17 cellular contexts compared by ENCODE assay signal in genomic region chr11:126744699-126745098, GRCh38.
DNase-seq lines count a peak whose midpoint lies in the region; ATAC-seq and TF ChIP-seq lines count a peak whose summit lies in the region.
"Had no signal": no experiment of that assay in that cellular context is flagged by ENCODE, and none has a peak within 500 bp of the region (broad histone marks: within the 10 kb centered on the region; RNA-seq: fewer than 3 reads in every experiment).

No MANE protein-coding gene starts in this region.

- H3K9me3 Mint-ChIP-seq in immature natural killer cell: no peaks in the 10 kb centered on the region
- H3K9me3 Mint-ChIP-seq in natural killer cell treated with Interleukin-12 subunit alpha and Interleukin-12 subunit beta and Interleukin-15 and Interleukin-18, amount 100 ng/mL, for 72 hours: no peaks in the 10 kb centered on the region
- H3K9me3 Mint-ChIP-seq: CD4-positive, alpha-beta T cell; CD8-positive, alpha-beta T cell had no signal

- H3K4me3 Mint-ChIP-seq in immature natural killer cell: peak overlapping the region in 1 of 5 donors; percentile 7
- no peak overlapping the region for H3K4me3 Mint-ChIP-seq in natural killer cell treated with Interleukin-12 subunit alpha and Interleukin-12 subunit beta and Interleukin-15 and Interleukin-18, amount 100 ng/mL, for 72 hours
- H3K4me3 Mint-ChIP-seq: B cell; CD4-positive, alpha-beta T cell; CD8-positive, alpha-beta T cell had no signal

- DNase-seq in immature natural killer cell (peak in 2 of 3 donors; percentile 15 to 21), NCI-H1092 (lab: John Stamatoyannopoulos, UW) (no peak), left ventricle myocardium inferior (no peak)
- DNase-seq in natural killer cell treated with Interleukin-12 subunit alpha and Interleukin-12 subunit beta and Interleukin-15 and Interleukin-18, amount 100 ng/mL, for 72 hours (ENCODE audit: low spot score): no peak
- DNase-seq: AML-193; Caco-2; Calu3; CD4-positive, alpha-beta T cell; CD8-positive, alpha-beta T cell; DMS79 treated with DMSO at 0.1 percent for 48 hours; GF-D8 had no signal

- H3K27ac ChIP-seq in KMS-11 (no peak overlapping the region), left ventricle myocardium inferior (replicated peaks) (no peak overlapping the region)
- H3K27ac ChIP-seq: 22Rv1; A549; BLaER1 treated with 17β-estradiol and CSF1 and Interleukin-3, amounts not matched to agents 10 nM and 100 nM; C4-2B had no signal

- H3K36me3 Mint-ChIP-seq in immature natural killer cell: no peaks in the 10 kb centered on the region
- H3K36me3 Mint-ChIP-seq in natural killer cell treated with Interleukin-12 subunit alpha and Interleukin-12 subunit beta and Interleukin-15 and Interleukin-18, amount 100 ng/mL, for 72 hours: no peaks in the 10 kb centered on the region
- H3K36me3 Mint-ChIP-seq: CD8-positive, alpha-beta T cell had no signal

- intact Hi-C loops in left ventricle myocardium inferior (cut with micrococcal nuclease): no loop called here

- H3K4me3 ChIP-seq in KMS-11 (IDR thresholded peaks at IDR 0.05; ENCODE audit: insufficient read depth, low read depth, low read length): no peak overlapping the region
- no peak overlapping the region for H3K4me3 ChIP-seq in left ventricle myocardium inferior
- H3K4me3 ChIP-seq: A549; BLaER1 treated with 17β-estradiol and CSF1 and Interleukin-3, amounts not matched to agents 10 nM and 100 nM had no signal

- H4K20me1 ChIP-seq in KMS-11 (ENCODE audit: insufficient read depth): no peaks in the 10 kb centered on the region
- H4K20me1 ChIP-seq: BLaER1 treated with 17β-estradiol and CSF1 and Interleukin-3, amounts not matched to agents 10 nM and 100 nM had no signal

- H3K27ac Mint-ChIP-seq in immature natural killer cell: peak overlapping the region in 4 of 6 donors; percentile 26 to 50 (median 36)
- H3K27ac Mint-ChIP-seq in natural killer cell treated with Interleukin-12 subunit alpha and Interleukin-12 subunit beta and Interleukin-15 and Interleukin-18, amount 100 ng/mL, for 72 hours: no peak overlapping the region
- H3K27ac Mint-ChIP-seq: B cell; CD4-positive, alpha-beta T cell; CD8-positive, alpha-beta T cell had no signal

- peak overlapping the region; percentile 21; the same call in 1 of the 2 replicates for H3K4me2 ChIP-seq in KMS-11
- H3K4me2 ChIP-seq: A549; BLaER1 treated with 17β-estradiol and CSF1 and Interleukin-3, amounts not matched to agents 10 nM and 100 nM had no signal

- H3K4me1 ChIP-seq in KMS-11 (ENCODE audit: low read depth, poor library complexity, severe bottlenecking) (peaks cover 74% of the 10 kb centered on the region), left ventricle myocardium inferior (no peaks in the 10 kb centered on the region)
- H3K4me1 ChIP-seq: A549, Caco-2 had no signal

- H3K27me3 ChIP-seq in KMS-11 (ENCODE audit: insufficient read depth, low read depth): no peaks in the 10 kb centered on the region
- H3K27me3 ChIP-seq in left ventricle myocardium inferior (ENCODE audit: low read depth): peaks cover 50% of the 10 kb centered on the region
- H3K27me3 ChIP-seq: BLaER1 treated with 17β-estradiol and CSF1 and Interleukin-3, amounts not matched to agents 10 nM and 100 nM had no signal

- TF ChIP-seq CTCF in KMS-11 (conservative IDR thresholded peaks at IDR 0.05; ENCODE audit: low read depth, low read length): no peak
- TF ChIP-seq CTCF in left ventricle myocardium inferior (IDR thresholded peaks at IDR 0.05; ENCODE audit: borderline replicate concordance): no peak

- H3K4me1 Mint-ChIP-seq in immature natural killer cell: peaks cover 35 to 36% of the 10 kb centered on the region in 2 donors
- H3K4me1 Mint-ChIP-seq in natural killer cell treated with Interleukin-12 subunit alpha and Interleukin-12 subunit beta and Interleukin-15 and Interleukin-18, amount 100 ng/mL, for 72 hours (ENCODE audit: low read depth in 2 of 2): peaks cover 14 to 52% of the 10 kb centered on the region in 2 donors
- H3K4me1 Mint-ChIP-seq: B cell had no signal

- no peaks in the 10 kb centered on the region for H3K79me2 ChIP-seq in KMS-11 (ENCODE audit: insufficient read depth, low read depth)

- no peak overlapping the region for H3K9ac ChIP-seq in KMS-11
- H3K9ac ChIP-seq: BLaER1 treated with 17β-estradiol and CSF1 and Interleukin-3, amounts not matched to agents 10 nM and 100 nM had no signal

- no peak overlapping the region for H2AFZ ChIP-seq in KMS-11 (ENCODE audit: low read depth)

- peaks cover 0 to 4% (median 3%) of the 10 kb centered on the region in 3 donors for H3K27me3 Mint-ChIP-seq in immature natural killer cell (ENCODE audit: low read depth in 3 of 3)
- peaks cover 0 to 3% of the 10 kb centered on the region in 2 donors for H3K27me3 Mint-ChIP-seq in natural killer cell treated with Interleukin-12 subunit alpha and Interleukin-12 subunit beta and Interleukin-15 and Interleukin-18, amount 100 ng/mL, for 72 hours

- H3K9me3 ChIP-seq in left ventricle myocardium inferior (replicated peaks): no peaks in the 10 kb centered on the region
- H3K9me3 ChIP-seq: A549, Caco-2 had no signal

- peak; percentile 41 to 70 for ATAC-seq in natural killer cell treated with Interleukin-12 subunit alpha and Interleukin-12 subunit beta and Interleukin-15 and Interleukin-18, amount 100 ng/mL, for 72 hours
- ATAC-seq: A549; CD8-positive, alpha-beta T cell had no signal

- H3K36me3 ChIP-seq in KMS-11 (ENCODE audit: insufficient read depth): no peaks in the 10 kb centered on the region
- H3K36me3 ChIP-seq in left ventricle myocardium inferior: no peaks in the 10 kb centered on the region
- H3K36me3 ChIP-seq: BLaER1 treated with 17β-estradiol and CSF1 and Interleukin-3, amounts not matched to agents 10 nM and 100 nM had no signal

Comparison
In these comparisons a context has a peak if more than half of its experiments do, and no peak if none do; other contexts are left out.
1. DNase-seq: peak in immature natural killer cell (2 of 3); none in natural killer cell treated with Interleukin-12 subunit alpha and Interleukin-12 subunit beta and Interleukin-15 and Interleukin-18, amount 100 ng/mL, for 72 hours (single experiment), NCI-H1092 (single experiment) and left ventricle myocardium inferior (single experiment).
2. H3K27ac Mint-ChIP-seq: peak in immature natural killer cell (4 of 6); none in natural killer cell treated with Interleukin-12 subunit alpha and Interleukin-12 subunit beta and Interleukin-15 and Interleukin-18, amount 100 ng/mL, for 72 hours (0 of 2).